14 cellular contexts compared by ENCODE assay signal in the genomic region with DNA sequence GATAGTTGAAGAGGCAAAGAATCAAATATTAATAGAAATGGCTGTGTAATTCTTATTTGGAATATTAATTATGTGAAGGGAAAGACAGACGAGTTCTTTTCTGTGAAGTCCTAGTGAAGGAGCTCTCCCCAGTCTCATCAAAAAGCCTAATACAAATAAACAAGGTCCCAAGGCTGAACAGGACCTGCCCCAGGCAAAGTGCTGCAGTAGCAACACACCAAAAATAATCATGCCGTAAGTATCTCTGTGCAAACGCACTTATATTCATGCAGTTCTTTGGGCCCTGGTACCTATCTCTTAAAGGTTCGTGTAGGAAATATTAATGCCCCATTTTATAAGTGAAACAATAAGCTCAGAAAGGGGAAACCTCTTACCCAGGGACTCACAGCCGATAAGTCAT. TPM values are rescaled to one million over a fixed set of nuclear protein-coding genes. Genes with fewer than 3 reads are reported as not detected.
DNase-seq lines count a peak whose midpoint lies in the region; ATAC-seq and TF ChIP-seq lines count a peak whose summit lies in the region.
"Had no signal": no experiment of that assay in that cellular context is flagged by ENCODE, and none has a peak within 500 bp of the region (broad histone marks: within the 10 kb centered on the region; RNA-seq: fewer than 3 reads in every experiment).

No MANE protein-coding gene starts in this region.

- H3K4me1 ChIP-seq in OCI-LY1 (ENCODE audit: insufficient read depth, low read length, severe bottlenecking) = peaks cover 78% of the 10 kb centered on the region

- H3K36me3 Mint-ChIP-seq in mesothelial cell of epicardium (no peaks in the 10 kb centered on the region), type B pancreatic cell (no peaks in the 10 kb centered on the region)
- H3K36me3 Mint-ChIP-seq: CD4-positive, CD25-positive, alpha-beta regulatory T cell; natural killer cell had no signal

- H3K9me3 ChIP-seq in OCI-LY1 (ENCODE audit: low read length) = no peaks in the 10 kb centered on the region

- H3K27ac Mint-ChIP-seq in mesothelial cell of epicardium = peak overlapping the region; percentile 43
- peak overlapping the region; percentile 81 for H3K27ac Mint-ChIP-seq in type B pancreatic cell
- H3K27ac Mint-ChIP-seq: natural killer cell had no signal

- H3K4me1 Mint-ChIP-seq in mesothelial cell of epicardium (peaks cover 28% of the 10 kb centered on the region), type B pancreatic cell (ENCODE audit: unreplicated experiment) (peaks cover 26% of the 10 kb centered on the region)
- H3K4me1 Mint-ChIP-seq: natural killer cell had no signal

- H3K79me2 ChIP-seq in OCI-LY1 (ENCODE audit: insufficient read depth, low read length) = no peaks in the 10 kb centered on the region

- H3K4me3 ChIP-seq in OCI-LY1 (ENCODE audit: low read depth, low read length, poor library complexity, severe bottlenecking) = peak overlapping the region; percentile 54
- no peak overlapping the region for H3K4me3 ChIP-seq in choroid plexus epithelial cell (ENCODE audit: low read depth, low read length)

- no peaks in the 10 kb centered on the region for H3K27me3 ChIP-seq in OCI-LY1 (ENCODE audit: insufficient read depth, low read length)

- H3K36me3 ChIP-seq in OCI-LY1 (ENCODE audit: insufficient read depth, low read length) = peaks cover 9% of the 10 kb centered on the region; the same call in 1 of the 2 replicates

- H3K4me3 Mint-ChIP-seq in mesothelial cell of epicardium = no peak overlapping the region
- no peak overlapping the region for H3K4me3 Mint-ChIP-seq in type B pancreatic cell
- H3K4me3 Mint-ChIP-seq: natural killer cell had no signal

- peaks cover 3% of the 10 kb centered on the region for H3K9me3 Mint-ChIP-seq in mesothelial cell of epicardium
- no peaks in the 10 kb centered on the region for H3K9me3 Mint-ChIP-seq in type B pancreatic cell
- H3K9me3 Mint-ChIP-seq: natural killer cell had no signal

- H3K4me2 ChIP-seq in OCI-LY1 (ENCODE audit: low read length) = peak overlapping the region; percentile 85

- DNase-seq in choroid plexus epithelial cell (ENCODE audit: low read depth) (peak; percentile 47), mesothelial cell of epicardium (ENCODE audit: low spot score in 2 of 2, unreplicated experiment in 2 of 2) (no peak), type B pancreatic cell (ENCODE audit: extremely low spot score, unreplicated experiment) (no peak), NCI-H2107 treated with DMSO at 0.1 percent for 48 hours (lab: John Stamatoyannopoulos, UW; ENCODE audit: unreplicated experiment) (no peak), NCI-H345 treated with DMSO at 0.1 percent for 48 hours (lab: John Stamatoyannopoulos, UW; ENCODE audit: unreplicated experiment) (no peak)
- DNase-seq: activated CD4-positive, alpha-beta T cell treated with anti-CD3 and anti-CD28 coated beads for 48 hours; CD4-positive, CD25-positive, alpha-beta regulatory T cell; natural killer cell; NCI-H1092 treated with DMSO at 0.1 percent for 48 hours; NCI-H82; T-helper 1 cell had no signal

- peak overlapping the region; percentile 98 for H3K27ac ChIP-seq in OCI-LY1 (ENCODE audit: low read depth, low read length, poor library complexity, severe bottlenecking)

- no peaks in the 10 kb centered on the region for H3K9me2 ChIP-seq in OCI-LY1 (ENCODE audit: low read depth, low read length)

- H4K20me1 ChIP-seq in OCI-LY1 (ENCODE audit: insufficient read depth, low read length) = no peaks in the 10 kb centered on the region

- TF ChIP-seq CTCF in OCI-LY1 (IDR thresholded peaks at IDR 0.05; ENCODE audit: low read length) = no peak
- TF ChIP-seq CTCF in choroid plexus epithelial cell (conservative IDR thresholded peaks at IDR 0.05; ENCODE audit: low read depth, low read length) = no peak
- no peak for TF ChIP-seq CTCF in mesothelial cell of epicardium (IDR thresholded peaks at IDR 0.05; ENCODE audit: unreplicated experiment)
- no peak for TF ChIP-seq CTCF in type B pancreatic cell (conservative IDR thresholded peaks at IDR 0.05)

- peak overlapping the region; percentile 76 for H3K9ac ChIP-seq in OCI-LY1 (ENCODE audit: low read length)

- no peak overlapping the region for H2AFZ ChIP-seq in OCI-LY1 (ENCODE audit: low read length)

- H3F3A ChIP-seq in OCI-LY1 (ENCODE audit: insufficient read depth, low read length) = no peaks in the 10 kb centered on the region

- ATAC-seq in HG02759 (IDR thresholded peaks at IDR 0.05; ENCODE audit: unreplicated experiment) (no peak), GM21786 (IDR thresholded peaks at IDR 0.05; ENCODE audit: unreplicated experiment) (no peak)
- ATAC-seq: natural killer cell had no signal

- H3K27me3 Mint-ChIP-seq in mesothelial cell of epicardium (ENCODE audit: low read depth) (peaks cover 4% of the 10 kb centered on the region), type B pancreatic cell (peaks cover 8% of the 10 kb centered on the region)

RNA-seq across cellular contexts. Expression of a gene that starts 12.2 kb away (rescaled TPM):
- 34.5 to 39.4 TPM (median 35.9 TPM) in 3 replicates for total RNA-seq in mesothelial cell of epicardium
- total RNA-seq in type B pancreatic cell (ENCODE audit: low replicate concordance) = 22.9 and 56.2 TPM in 2 replicates
